ENCODE assay signal across 27 cellular contexts in the genomic region with DNA sequence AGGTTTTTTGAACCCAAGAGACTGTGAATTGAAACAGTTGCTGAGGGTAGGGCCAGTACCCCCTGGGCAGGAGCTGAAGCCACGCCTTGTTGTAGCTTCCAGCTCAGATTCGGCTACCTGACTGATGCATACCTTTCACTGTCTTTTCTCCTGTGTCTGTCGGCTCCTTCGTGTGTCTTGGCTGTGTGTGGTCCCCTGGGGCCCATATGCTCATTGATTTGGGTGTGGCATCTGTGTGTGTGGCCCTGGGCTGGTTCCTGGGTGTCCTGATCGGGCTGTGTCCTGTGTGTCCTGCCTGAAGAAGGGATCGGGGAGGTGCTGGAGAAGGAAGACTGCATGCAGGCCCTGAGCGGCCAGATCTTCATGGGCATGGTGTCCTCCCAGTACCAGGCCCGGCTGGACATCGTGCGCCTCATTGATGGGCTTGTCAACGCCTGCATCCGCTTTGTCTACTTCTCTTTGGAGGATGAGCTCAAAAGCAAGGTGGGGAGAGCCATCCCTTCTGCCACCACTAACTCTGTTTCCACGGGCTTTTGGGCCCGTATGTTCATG.
"Had no signal": no experiment of that assay in that cellular context is flagged by ENCODE, and none has a peak within 500 bp of the region (broad histone marks: within the 10 kb centered on the region; RNA-seq: fewer than 3 reads in every experiment).

No MANE protein-coding gene starts in this region.

- H3K27me3 ChIP-seq: esophagus muscularis mucosa, foreskin keratinocyte, gastroesophageal sphincter, heart left ventricle, hepatocyte, left lung, sigmoid colon, tibial nerve, upper lobe of right lung, vagina had no signal

- H3K4me1 Mint-ChIP-seq: neural crest cell; stimulated activated memory B cell treated with anti-CD40 and anti-IgM and Interleukin-4, amounts not matched to agents 10 μg/mL and 1 μg/mL and 100 μg/mL, for 72 hours had no signal

- H3K9me3 Mint-ChIP-seq: mesothelial cell of epicardium; naive B cell; natural killer cell treated with Interleukin-12 subunit alpha and Interleukin-12 subunit beta and Interleukin-15 and Interleukin-18, amount 100 ng/mL, for 72 hours; neural crest cell; stimulated activated memory B cell treated with anti-CD40 and anti-IgM and Interleukin-4, amounts not matched to agents 10 μg/mL and 1 μg/mL and 100 μg/mL, for 72 hours had no signal

- H3K4me1 ChIP-seq: foreskin keratinocyte had no signal

- H3K27ac ChIP-seq: coronary artery, esophagus muscularis mucosa, foreskin keratinocyte, gastroesophageal sphincter, heart left ventricle, hepatocyte, left lung, psoas muscle, sigmoid colon, thoracic aorta, tibial nerve, upper lobe of right lung, vagina had no signal

- H3K27ac Mint-ChIP-seq: mesothelial cell of epicardium; natural killer cell treated with Interleukin-12 subunit alpha and Interleukin-12 subunit beta and Interleukin-15 and Interleukin-18, amount 100 ng/mL, for 72 hours; stimulated activated memory B cell treated with anti-CD40 and anti-IgM and Interleukin-4, amounts not matched to agents 10 μg/mL and 1 μg/mL and 100 μg/mL, for 72 hours had no signal

- H3K36me3 Mint-ChIP-seq: natural killer cell treated with Interleukin-12 subunit alpha and Interleukin-12 subunit beta and Interleukin-15 and Interleukin-18, amount 100 ng/mL, for 72 hours had no signal

- H3K4me3 Mint-ChIP-seq: mesothelial cell of epicardium; natural killer cell treated with Interleukin-12 subunit alpha and Interleukin-12 subunit beta and Interleukin-15 and Interleukin-18, amount 100 ng/mL, for 72 hours; neural crest cell; stimulated activated memory B cell treated with anti-CD40 and anti-IgM and Interleukin-4, amounts not matched to agents 10 μg/mL and 1 μg/mL and 100 μg/mL, for 72 hours had no signal

- DNase-seq: dermis blood vessel endothelial cell; effector memory CD4-positive, alpha-beta T cell; foreskin keratinocyte; kidney; mesenchymal stem cell; naive B cell; nucleus accumbens; sigmoid colon; stimulated activated CD4-positive, alpha-beta T cell treated with anti-CD3 and anti-CD28 coated beads, Interleukin-4, amount 100 ng/mL, for 4 hours; stimulated activated naive CD8-positive, alpha-beta T cell treated with anti-CD3 and anti-CD28 coated beads, Interleukin-15, Interleukin-2, amounts not matched to agents 100 U/mL and 50 U/mL, for 24 hours; substantia nigra; upper lobe of right lung had no signal

- H3K27me3 Mint-ChIP-seq: naive B cell; natural killer cell treated with Interleukin-12 subunit alpha and Interleukin-12 subunit beta and Interleukin-15 and Interleukin-18, amount 100 ng/mL, for 72 hours; stimulated activated memory B cell treated with anti-CD40 and anti-IgM and Interleukin-4, amounts not matched to agents 10 μg/mL and 1 μg/mL and 100 μg/mL, for 72 hours had no signal

- H3K9me3 ChIP-seq: esophagus muscularis mucosa, gastroesophageal sphincter, heart left ventricle, left lung, mucosa of descending colon, psoas muscle, sigmoid colon, thoracic aorta, tibial nerve, upper lobe of right lung, vagina had no signal

- H3K4me3 ChIP-seq: coronary artery, esophagus muscularis mucosa, gastroesophageal sphincter, heart left ventricle, hepatocyte, left lung, mucosa of descending colon, psoas muscle, sigmoid colon, thoracic aorta, tibial nerve, upper lobe of right lung, vagina had no signal
